22 cellular contexts compared by ENCODE assay signal in genomic region chr1:226895644-226896043, GRCh38.
"Had no signal": no experiment of that assay in that cellular context is flagged by ENCODE, and none has a peak within 500 bp of the region (broad histone marks: within the 10 kb centered on the region; RNA-seq: fewer than 3 reads in every experiment).

No MANE protein-coding gene starts in this region.

- H3K9me3 ChIP-seq: SJSA1 had no signal

- H3K9ac ChIP-seq: KMS-11 had no signal

- H3K27me3 Mint-ChIP-seq: IgD-negative memory B cell had no signal

- H3K27ac ChIP-seq: HL-60, KMS-11, SJSA1, SK-N-MC had no signal

- H3K27ac Mint-ChIP-seq: IgD-negative memory B cell had no signal

- H3K4me1 ChIP-seq: SJSA1 had no signal

- H3K9me3 Mint-ChIP-seq: IgD-negative memory B cell had no signal

- H3K27me3 ChIP-seq: SJSA1 had no signal

- ATAC-seq: K562 had no signal

- H3K4me3 Mint-ChIP-seq: IgD-negative memory B cell had no signal

- H3K4me3 ChIP-seq: K562, SJSA1, SK-N-MC had no signal

- H3K4me2 ChIP-seq: KMS-11 had no signal

- DNase-seq: Kasumi-1, MM.1S, NCI-H1092 treated with DMSO at 0.1 percent for 48 hours, NCI-H1436 treated with DMSO at 0.1 percent for 48 hours, NCI-H1694, NCI-H187 treated with DMSO at 0.1 percent for 48 hours, NCI-H2029 treated with DMSO at 0.1 percent for 48 hours, NCI-H2171 treated with DMSO at 0.1 percent for 48 hours, NCI-H345, NCI-H446 treated with DMSO at 0.1 percent for 48 hours, NCI-H524 treated with DMSO at 0.1 percent for 48 hours, NCI-H69, NCI-H774, Right ventricle myocardium superior, RPMI8226, SIG-M5 had no signal
